ENCODE assay signal across 12 cellular contexts in the genomic region with DNA sequence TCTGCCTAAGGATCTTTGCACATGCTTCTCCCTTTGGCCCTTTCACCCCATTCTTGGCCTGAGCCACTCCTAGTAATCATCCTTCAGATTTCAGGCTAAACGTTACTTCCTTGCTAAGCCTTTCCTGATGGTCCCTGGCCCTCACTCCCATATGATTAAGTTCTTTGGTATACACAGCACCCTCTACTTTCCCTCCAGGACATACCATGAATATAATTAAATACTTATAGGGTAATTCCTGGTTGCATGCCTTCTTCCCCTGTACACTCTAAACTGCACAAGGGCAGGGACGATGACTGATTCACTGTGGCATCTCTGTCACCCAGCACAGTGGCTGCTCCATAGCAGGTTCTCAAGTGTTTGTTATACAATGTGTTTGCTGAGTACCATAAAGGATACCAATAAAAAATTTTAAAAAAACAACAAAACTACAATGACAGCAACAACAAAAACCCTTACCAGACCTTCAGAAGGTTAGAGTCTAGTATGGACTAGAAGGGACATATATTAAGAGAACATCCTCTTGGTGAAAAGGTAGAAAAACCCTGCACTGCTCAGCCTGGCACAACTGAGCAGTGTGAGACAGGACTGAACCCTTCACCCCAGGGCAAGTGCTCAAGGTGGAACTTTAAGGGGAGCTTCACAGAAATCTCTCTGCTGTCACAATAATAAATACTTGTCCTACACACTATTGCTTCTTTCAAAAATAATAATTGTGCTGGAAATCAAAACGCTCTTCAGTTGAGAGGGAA.
A peak's percentile ranks its signal among the peaks of the same experiment; 100 is the strongest.
DNase-seq lines count a peak whose midpoint lies in the region; ATAC-seq, FAIRE-seq and TF ChIP-seq lines count a peak whose summit lies in the region.
"Had no signal": no experiment of that assay in that cellular context is flagged by ENCODE, and none has a peak within 500 bp of the region (broad histone marks: within the 10 kb centered on the region; RNA-seq: fewer than 3 reads in every experiment).

No MANE protein-coding gene starts in this region.

- H3K4me2 ChIP-seq in keratinocyte (ENCODE audit: control insufficient read depth, extremely low read depth, insufficient read depth, low read depth, low read length) (peak overlapping the region; percentile 47), H9 (ENCODE audit: insufficient read depth, insufficient read length, low read length) (no peak overlapping the region)

- no peak overlapping the region for H4K8ac ChIP-seq in H9 (replicated peaks; ENCODE audit: insufficient read length, low read depth, low read length)

- WGBS in H9 (ENCODE audit: extremely low coverage, insufficient read length, low lambda C conversion rate): no CpG with 5 or more reads among the region's 3 CpGs

- no peak overlapping the region for H3K27ac ChIP-seq in keratinocyte (ENCODE audit: control insufficient read depth, insufficient read depth, low read length)
- H3K27ac ChIP-seq in H9 (ENCODE audit: insufficient read length, low read depth, low read length): no peak overlapping the region
- H3K27ac ChIP-seq: esophagus squamous epithelium had no signal

- no peak overlapping the region for H2BK20ac ChIP-seq in H9 (ENCODE audit: low read depth, low read length, poor library complexity, severe bottlenecking)

- H3K4me3 Mint-ChIP-seq in H9: no peak overlapping the region

- no peak overlapping the region for H3T11ph ChIP-seq in H9 (ENCODE audit: low read length)

- H3K36me3 Mint-ChIP-seq in activated naive CD4-positive, alpha-beta T cell treated with anti-CD3 and anti-CD28 coated beads, Interleukin-2, amount 50 U/mL, for 72 hours: no peaks in the 10 kb centered on the region
- H3K36me3 Mint-ChIP-seq in H9 (ENCODE audit: insufficient read depth in 1 of 3, low read depth in 3 of 3): no peaks in the 10 kb centered on the region

- H3K4me1 ChIP-seq in keratinocyte (ENCODE audit: control insufficient read depth, extremely low read depth, insufficient read depth, low read length) (peaks cover 34% of the 10 kb centered on the region), H9 (ENCODE audit: insufficient read depth, low read length) (no peaks in the 10 kb centered on the region)

- H3K9ac ChIP-seq in keratinocyte (ENCODE audit: control insufficient read depth, extremely low read depth, insufficient read depth, low read length) (no peak overlapping the region), H9 (ENCODE audit: extremely low read depth, insufficient read length, low read length) (no peak overlapping the region)

- peaks cover 2% of the 10 kb centered on the region for H3K9me1 ChIP-seq in keratinocyte (ENCODE audit: control insufficient read depth, extremely low read depth, insufficient read depth, low read length)

- H3K27me3 ChIP-seq in keratinocyte (ENCODE audit: control insufficient read depth, extremely low read depth, insufficient read depth, low read length): no peaks in the 10 kb centered on the region
- H3K27me3 ChIP-seq in H9 (ENCODE audit: insufficient read depth, low read length): no peaks in the 10 kb centered on the region
- H3K27me3 ChIP-seq: esophagus squamous epithelium had no signal

- no peak overlapping the region for H3K23ac ChIP-seq in H9 (ENCODE audit: insufficient read length, low read depth, low read length)

- no peak overlapping the region for H3K14ac ChIP-seq in H9 (ENCODE audit: insufficient read depth, low read length)

- H3K79me1 ChIP-seq in H9 (ENCODE audit: insufficient read depth, low read depth, low read length, poor library complexity, severe bottlenecking): no peaks in the 10 kb centered on the region

- peaks cover 9 to 14% of the 10 kb centered on the region in 2 experiments for H3K4me1 Mint-ChIP-seq in H9

- H2AK5ac ChIP-seq in H9 (ENCODE audit: insufficient read length, low read length): no peak overlapping the region

- peak in 1 of 2 donors; percentile 54 for ATAC-seq in activated naive CD4-positive, alpha-beta T cell treated with anti-CD3 and anti-CD28 coated beads, Interleukin-2, amount 50 U/mL, for 72 hours
- no peak for ATAC-seq in HG02571 (IDR thresholded peaks at IDR 0.05; ENCODE audit: unreplicated experiment)

- no peak overlapping the region for H2BK120ac ChIP-seq in H9 (ENCODE audit: low read depth, low read length, poor library complexity, severe bottlenecking)

- no peak overlapping the region for H2BK5ac ChIP-seq in H9 (ENCODE audit: insufficient read length, low read length)

- DNase-seq in A172 (ENCODE audit: low spot score): peak; percentile 53
- peak; percentile 43 for DNase-seq in GM04503 (ENCODE audit: low read depth)
- no peak for DNase-seq in activated naive CD4-positive, alpha-beta T cell treated with anti-CD3 and anti-CD28 coated beads, Interleukin-2, amount 50 U/mL, for 72 hours (ENCODE audit: low spot score in 2 of 2)
- no peak for DNase-seq in keratinocyte (ENCODE audit: low read depth, low spot score)
- no peak for DNase-seq in NCI-H2196 treated with DMSO at 0.1 percent for 48 hours (lab: John Stamatoyannopoulos, UW; ENCODE audit: unreplicated experiment)
- DNase-seq in NCI-H2227 treated with DMSO at 0.1 percent for 48 hours (lab: John Stamatoyannopoulos, UW): no peak
- DNase-seq in H9: no peak
- DNase-seq: activated gamma-delta T cell treated with Interleukin-2 at 50 U/mL for 16 hours, esophagus squamous epithelium, GOT3, NCI-H2171 treated with DMSO at 0.1 percent for 48 hours had no signal

- TF ChIP-seq CTCF in keratinocyte (optimal IDR thresholded peaks at IDR 0.05 in 1 of 3, IDR thresholded peaks at IDR 0.05 in 1 of 3, conservative IDR thresholded peaks at IDR 0.05 in 1 of 3; ENCODE audit: extremely low read depth in 1 of 3, insufficient read depth in 2 of 3, low read length in 3 of 3) (no peak), H9 (conservative IDR thresholded peaks at IDR 0.05) (no peak)

- no peak overlapping the region for H3K56ac ChIP-seq in H9 (ENCODE audit: insufficient read length, low read depth, low read length)

- H3K9me3 ChIP-seq in keratinocyte (ENCODE audit: control insufficient read depth, low read depth, low read length): no peaks in the 10 kb centered on the region
- no peaks in the 10 kb centered on the region for H3K9me3 ChIP-seq in H9 (ENCODE audit: control insufficient read depth, low read depth, low read length)
- H3K9me3 ChIP-seq: esophagus squamous epithelium had no signal

- no peaks in the 10 kb centered on the region for H3K9me3 Mint-ChIP-seq in activated naive CD4-positive, alpha-beta T cell treated with anti-CD3 and anti-CD28 coated beads, Interleukin-2, amount 50 U/mL, for 72 hours
- H3K9me3 Mint-ChIP-seq in H9: no peaks in the 10 kb centered on the region

- H2BK12ac ChIP-seq in H9 (ENCODE audit: insufficient read length, low read depth, low read length): no peak overlapping the region

- no peaks in the 10 kb centered on the region for H4K20me1 ChIP-seq in keratinocyte (ENCODE audit: control insufficient read depth, extremely low read depth, insufficient read depth, low read length)
- H4K20me1 ChIP-seq in H9 (ENCODE audit: control insufficient read depth, insufficient read depth, insufficient read length): no peaks in the 10 kb centered on the region

- H3K79me2 ChIP-seq in keratinocyte (ENCODE audit: control insufficient read depth, insufficient read depth, low read length) (peaks cover 21% of the 10 kb centered on the region), H9 (ENCODE audit: insufficient read depth, low read length) (no peaks in the 10 kb centered on the region; the same call in 1 of the 2 replicates)

- no peak overlapping the region for H2BK15ac ChIP-seq in H9 (ENCODE audit: low read depth, low read length)

- H3K27ac Mint-ChIP-seq in activated naive CD4-positive, alpha-beta T cell treated with anti-CD3 and anti-CD28 coated beads, Interleukin-2, amount 50 U/mL, for 72 hours: peak overlapping the region; percentile 1 to 63
- H3K27ac Mint-ChIP-seq in H9: peak overlapping the region in 1 of 3 experiments; percentile 1; a peak in 1 of 7 replicates

- dilution Hi-C loops in keratinocyte (cut with MboI; ENCODE audit: extremely low pct_ligation_motif_present, low sequenced_read_pairs): no loop called here

- H2AFZ ChIP-seq in keratinocyte (ENCODE audit: control insufficient read depth, low read length) (no peak overlapping the region), H9 (ENCODE audit: low read length) (no peak overlapping the region)

- no peak overlapping the region for H4K5ac ChIP-seq in H9 (ENCODE audit: insufficient read length, low read depth, low read length)

- no peaks in the 10 kb centered on the region for H3K23me2 ChIP-seq in H9 (ENCODE audit: insufficient read length, low read depth, low read length, poor library complexity, severe bottlenecking)

- FAIRE-seq in keratinocyte (lab: Jason Lieb, UNC): no peak

- H3K4me3 ChIP-seq in keratinocyte (ENCODE audit: control insufficient read depth in 2 of 3, extremely low read depth in 1 of 3, insufficient read depth in 2 of 3, low read depth in 1 of 3, low read length in 3 of 3): no peak overlapping the region
- H3K4me3 ChIP-seq: esophagus squamous epithelium had no signal

- no peaks in the 10 kb centered on the region for H3K27me3 Mint-ChIP-seq in H9 (ENCODE audit: low read depth)

- no peak overlapping the region for H3K4ac ChIP-seq in H9 (ENCODE audit: low read depth, low read length)

- no peak overlapping the region for H4K91ac ChIP-seq in H9 (ENCODE audit: insufficient read length, low read depth, low read length)

- no peak overlapping the region for H3K18ac ChIP-seq in H9 (ENCODE audit: insufficient read length, low read depth, low read length)

- peaks cover 0 to 1% of the 10 kb centered on the region in 2 experiments for H3K36me3 ChIP-seq in keratinocyte (ENCODE audit: control insufficient read depth in 2 of 2, extremely low read depth in 1 of 2, insufficient read depth in 2 of 2, low read length in 2 of 2)
- H3K36me3 ChIP-seq: esophagus squamous epithelium had no signal

Comparison
In these comparisons a context has a peak if more than half of its experiments do, and no peak if none do; other contexts are left out.
1. DNase-seq: peak in A172 (single experiment) and GM04503 (single experiment); none in activated naive CD4-positive, alpha-beta T cell treated with anti-CD3 and anti-CD28 coated beads, Interleukin-2, amount 50 U/mL, for 72 hours (0 of 2), keratinocyte (single experiment), NCI-H2196 treated with DMSO at 0.1 percent for 48 hours (single experiment), NCI-H2227 treated with DMSO at 0.1 percent for 48 hours (single experiment) and H9 (single experiment).